In genomic region chr9:124004608-124005007, GRCh38 we compare ENCODE assay signal across 24 cellular contexts. TPM values are rescaled to one million over a fixed set of nuclear protein-coding genes. Genes with fewer than 3 reads are reported as not detected.
"Had no signal": no experiment of that assay in that cellular context is flagged by ENCODE, and none has a peak within 500 bp of the region (broad histone marks: within the 10 kb centered on the region; RNA-seq: fewer than 3 reads in every experiment).

No MANE protein-coding gene starts in this region.

- ATAC-seq: activated CD8-positive, alpha-beta memory T cell treated with anti-CD3 and anti-CD28 coated beads, Interleukin-2, amount 10 ng/mL, durations not matched to agents 7 days and 5 days; activated T-helper 17 cell treated with anti-CD3 and anti-CD28 coated beads, Interleukin-2, amount 50 U/mL, for 72 hours; body of pancreas; effector memory CD8-positive, alpha-beta T cell; left ventricle myocardium superior; mucosa of descending colon; sciatic nerve; stimulated activated effector memory CD8-positive, alpha-beta T cell treated with anti-CD3 and anti-CD28 coated beads, Interleukin-12 subunit alpha, Interleukin-12 subunit beta, amount 100 ng/mL, for 72 hours had no signal

- DNase-seq: activated CD4-positive, alpha-beta memory T cell treated with anti-CD3 and anti-CD28 coated beads, Interleukin-2, amount 10 ng/mL, durations not matched to agents 7 days and 5 days; activated CD4-positive, alpha-beta T cell treated with anti-CD3 and anti-CD28 coated beads for 48 hours; activated CD4-positive, CD25-positive, alpha-beta regulatory T cell; activated CD8-positive, alpha-beta memory T cell treated with anti-CD3 and anti-CD28 coated beads, Interleukin-2, amount 10 ng/mL, durations not matched to agents 7 days and 5 days; activated naive CD4-positive, alpha-beta T cell treated with anti-CD3 and anti-CD28 coated beads for 36 hours; body of pancreas; caudate nucleus; effector memory CD8-positive, alpha-beta T cell; immature natural killer cell; left ventricle myocardium superior; mesenchymal stem cell; mucosa of descending colon; naive B cell; stimulated activated CD4-positive, alpha-beta T cell treated with anti-CD3 and anti-CD28 coated beads, Interleukin-4, amount 100 ng/mL, for 24 hours; stomach had no signal

- H3K9me3 Mint-ChIP-seq: activated CD4-positive, alpha-beta memory T cell treated with anti-CD3 and anti-CD28 coated beads, Interleukin-2, amount 10 ng/mL, durations not matched to agents 7 days and 5 days; activated naive CD4-positive, alpha-beta T cell treated with anti-CD3 and anti-CD28 coated beads for 36 hours; activated T-helper 17 cell treated with anti-CD3 and anti-CD28 coated beads, Interleukin-2, amount 50 U/mL, for 72 hours; effector memory CD8-positive, alpha-beta T cell; stimulated activated effector memory CD8-positive, alpha-beta T cell treated with anti-CD3 and anti-CD28 coated beads, Interleukin-12 subunit alpha, Interleukin-12 subunit beta, amount 100 ng/mL, for 72 hours; type B pancreatic cell had no signal

- H3K4me3 Mint-ChIP-seq: activated CD4-positive, alpha-beta memory T cell treated with anti-CD3 and anti-CD28 coated beads, Interleukin-2, amount 10 ng/mL, durations not matched to agents 7 days and 5 days; activated CD8-positive, alpha-beta memory T cell treated with anti-CD3 and anti-CD28 coated beads, Interleukin-2, amount 10 ng/mL, durations not matched to agents 7 days and 5 days; activated naive CD4-positive, alpha-beta T cell treated with anti-CD3 and anti-CD28 coated beads for 36 hours; activated T-helper 17 cell treated with anti-CD3 and anti-CD28 coated beads, Interleukin-2, amount 50 U/mL, for 72 hours; effector memory CD8-positive, alpha-beta T cell; immature natural killer cell; naive B cell; stimulated activated effector memory CD8-positive, alpha-beta T cell treated with anti-CD3 and anti-CD28 coated beads, Interleukin-12 subunit alpha, Interleukin-12 subunit beta, amount 100 ng/mL, for 72 hours; type B pancreatic cell had no signal

- H3K27ac Mint-ChIP-seq: activated CD4-positive, alpha-beta memory T cell treated with anti-CD3 and anti-CD28 coated beads, Interleukin-2, amount 10 ng/mL, durations not matched to agents 7 days and 5 days; activated CD8-positive, alpha-beta memory T cell treated with anti-CD3 and anti-CD28 coated beads, Interleukin-2, amount 10 ng/mL, durations not matched to agents 7 days and 5 days; activated naive CD4-positive, alpha-beta T cell treated with anti-CD3 and anti-CD28 coated beads for 36 hours; activated T-helper 17 cell treated with anti-CD3 and anti-CD28 coated beads, Interleukin-2, amount 50 U/mL, for 72 hours; effector memory CD8-positive, alpha-beta T cell; immature natural killer cell; stimulated activated effector memory CD8-positive, alpha-beta T cell treated with anti-CD3 and anti-CD28 coated beads, Interleukin-12 subunit alpha, Interleukin-12 subunit beta, amount 100 ng/mL, for 72 hours; type B pancreatic cell had no signal

- H3K27ac ChIP-seq: body of pancreas, neutrophil, parathyroid adenoma, stomach had no signal

- H3K36me3 Mint-ChIP-seq: immature natural killer cell, type B pancreatic cell had no signal

RNA-seq across cellular contexts. Expression of gene LHX2, which starts 7.0 kb away (rescaled TPM):
- total RNA-seq: activated CD4-positive, alpha-beta memory T cell treated with anti-CD3 and anti-CD28 coated beads, Interleukin-2, amount 10 ng/mL, durations not matched to agents 7 days and 5 days; activated CD8-positive, alpha-beta memory T cell treated with anti-CD3 and anti-CD28 coated beads, Interleukin-2, amount 10 ng/mL, durations not matched to agents 7 days and 5 days; activated naive CD4-positive, alpha-beta T cell treated with anti-CD3 and anti-CD28 coated beads for 36 hours; activated T-helper 17 cell treated with anti-CD3 and anti-CD28 coated beads, Interleukin-2, amount 50 U/mL, for 72 hours; body of pancreas; dermis microvascular lymphatic vessel endothelial cell; fibroblast of villous mesenchyme; left ventricle myocardium superior; mucosa of descending colon; sciatic nerve; smooth muscle cell had no signal
